In the genomic region with DNA sequence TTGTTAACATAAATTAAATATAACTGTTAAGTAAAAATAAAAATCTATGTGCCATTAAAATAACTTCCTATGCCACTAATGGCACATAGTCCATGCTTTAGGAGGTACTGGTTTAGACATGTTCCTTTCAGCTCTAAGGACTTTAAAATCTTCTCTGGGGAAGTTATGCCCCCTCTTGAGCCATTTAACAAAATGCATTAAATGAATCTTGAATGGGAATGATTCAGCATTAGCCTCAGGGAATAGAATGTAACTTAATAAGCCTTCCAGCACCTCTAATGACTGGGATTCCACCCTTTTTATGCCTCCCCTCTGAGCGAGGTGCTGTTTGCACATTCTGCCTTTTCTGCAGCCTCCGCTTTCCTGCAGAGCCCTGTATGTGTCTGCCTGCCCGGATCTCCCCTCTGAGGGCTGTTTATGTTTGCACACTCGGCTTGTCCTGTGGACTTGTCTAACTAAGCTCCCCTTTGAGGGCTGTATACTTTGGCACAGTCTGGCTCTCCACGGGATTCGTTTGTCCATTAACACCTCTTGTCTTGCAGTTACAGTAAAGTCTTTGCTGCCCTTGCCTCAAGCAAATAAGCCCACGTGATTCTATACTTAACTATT, we compare ENCODE assay signal across 14 cellular contexts.
DNase-seq lines count a peak whose midpoint lies in the region; ATAC-seq lines count a peak whose summit lies in the region.
"Had no signal": no experiment of that assay in that cellular context is flagged by ENCODE, and none has a peak within 500 bp of the region (broad histone marks: within the 10 kb centered on the region; RNA-seq: fewer than 3 reads in every experiment).

No MANE protein-coding gene starts in this region.

- peak; percentile 73 for DNase-seq in COR-L47 (lab: John Stamatoyannopoulos, UW)
- DNase-seq in NCI-H1417 treated with DMSO at 0.1 percent for 48 hours (lab: John Stamatoyannopoulos, UW), result peak; percentile 68
- peak; percentile 19 for DNase-seq in NCI-H774 (lab: John Stamatoyannopoulos, UW)
- peak; percentile 66 for DNase-seq in foreskin melanocyte
- no peak for DNase-seq in NCI-H82 treated with DMSO at 0.1 percent for 48 hours (lab: John Stamatoyannopoulos, UW; ENCODE audit: unreplicated experiment)
- DNase-seq: activated naive CD4-positive, alpha-beta T cell treated with Interleukin-2 at 50 U/mL for 16 hours; NCI-H2107; occipital lobe; stimulated activated naive CD4-positive, alpha-beta T cell treated with Interleukin-2 at 50 U/mL for 16 hours; uterus; WERI-Rb-1 had no signal

- no peak for ATAC-seq in HG02870 (IDR thresholded peaks at IDR 0.05; ENCODE audit: unreplicated experiment)
- ATAC-seq in GM21825 (IDR thresholded peaks at IDR 0.05; ENCODE audit: unreplicated experiment), result no peak
- ATAC-seq in GM19467 (IDR thresholded peaks at IDR 0.05; ENCODE audit: unreplicated experiment), result no peak
